8 cellular contexts compared by ENCODE assay signal in the genomic region with DNA sequence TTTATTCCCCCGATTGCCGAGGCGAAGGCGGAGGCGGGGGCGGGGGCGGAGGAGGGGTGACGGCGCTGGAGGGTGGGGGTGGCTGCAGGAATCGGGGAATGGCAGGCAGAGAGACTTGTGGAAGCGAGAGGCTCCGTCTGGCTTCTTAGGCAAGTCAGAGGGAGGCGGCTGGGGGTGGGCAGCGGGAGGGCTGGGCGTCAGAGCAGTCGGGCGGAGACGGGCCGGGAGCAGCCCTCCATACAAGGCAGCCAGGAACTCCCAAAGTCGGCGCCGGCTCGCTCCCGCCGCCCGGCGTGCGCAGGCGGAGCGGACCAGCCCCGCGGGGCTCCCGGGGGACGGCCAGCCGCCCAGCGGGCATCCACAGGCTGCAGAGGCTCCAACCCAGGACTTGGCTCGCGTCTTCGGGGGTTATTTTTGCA. TPM values are rescaled to one million over a fixed set of nuclear protein-coding genes. Genes with fewer than 3 reads are reported as not detected.
A peak's percentile ranks its signal among the peaks of the same experiment; 100 is the strongest.
DNase-seq lines count a peak whose midpoint lies in the region; ATAC-seq and TF ChIP-seq lines count a peak whose summit lies in the region.

No MANE protein-coding gene starts in this region.

- in situ Hi-C loops in astrocyte of the spinal cord (cut with HindIII; ENCODE audit: low sequenced_read_pairs), result no loop called here

- H3K36me3 ChIP-seq in H7 (replicated peaks; ENCODE audit: control insufficient read depth, insufficient read depth, low read length) (no peaks in the 10 kb centered on the region), iPS DF 6.9 (ENCODE audit: control insufficient read depth, insufficient read depth, low read length) (no peaks in the 10 kb centered on the region)

- ATAC-seq in GM21526 (IDR thresholded peaks at IDR 0.05; ENCODE audit: low FRiP score, unreplicated experiment), result no peak

- WGBS in iPS DF 6.9 (ENCODE audit: insufficient coverage, insufficient read length), result no CpG with 5 or more reads among the region's 39 CpGs

- H3K9me3 ChIP-seq in iPS DF 6.9 (ENCODE audit: control insufficient read depth, insufficient read depth, low read length), result no peaks in the 10 kb centered on the region

- no peaks in the 10 kb centered on the region for H3K4me1 ChIP-seq in iPS DF 6.9 (ENCODE audit: control insufficient read depth, insufficient read depth, low read length)

- peak; percentile 94 for DNase-seq in AG20443 (ENCODE audit: low spot score)
- peak; percentile 86 for DNase-seq in H7
- peak; percentile 83 for DNase-seq in NCI-H446 treated with DMSO at 0.1 percent for 48 hours (lab: John Stamatoyannopoulos, UW)
- peak; percentile 87 for DNase-seq in astrocyte of the spinal cord (ENCODE audit: low read depth, low spot score)
- DNase-seq in iPS DF 6.9 (ENCODE audit: low read depth, low spot score), result peak; percentile 22
- DNase-seq in pulmonary artery endothelial cell (ENCODE audit: low read depth, low spot score), result peak; percentile 78
- no peak for DNase-seq in OCI-M2 (lab: John Stamatoyannopoulos, UW; ENCODE audit: unreplicated experiment)

- H3K27ac ChIP-seq in iPS DF 6.9 (ENCODE audit: low read length), result no peak overlapping the region

- no peak for TF ChIP-seq CTCF in astrocyte of the spinal cord (IDR thresholded peaks at IDR 0.05; ENCODE audit: low read depth, low read length)

- peak overlapping the region; percentile 53 for H3K4me3 ChIP-seq in H7 (ENCODE audit: insufficient read depth, low read depth, low read length)
- H3K4me3 ChIP-seq in astrocyte of the spinal cord (ENCODE audit: low read depth, low read length), result peak overlapping the region; percentile 78
- peak overlapping the region; percentile 77; the same call in 1 of the 2 replicates for H3K4me3 ChIP-seq in iPS DF 6.9 (ENCODE audit: low read length)

- H3K27me3 ChIP-seq in H7 (ENCODE audit: control insufficient read depth, insufficient read depth, low read length), result peaks cover 3% of the 10 kb centered on the region; the same call in 1 of the 2 replicates
- H3K27me3 ChIP-seq in iPS DF 6.9 (ENCODE audit: control insufficient read depth, insufficient read depth, low read length), result no peaks in the 10 kb centered on the region

RNA-seq across cellular contexts. Expression of a gene that starts 0.2 kb away (rescaled TPM):
- 9.1 and 14.9 TPM in 2 replicates for total RNA-seq in H7 (2014; rRNA removed; shearing (Covaris generic))
- total RNA-seq in pulmonary artery endothelial cell, result 61.4 and 93.2 TPM in 2 replicates
